ENCODE assay signal across 24 cellular contexts in the genomic region with DNA sequence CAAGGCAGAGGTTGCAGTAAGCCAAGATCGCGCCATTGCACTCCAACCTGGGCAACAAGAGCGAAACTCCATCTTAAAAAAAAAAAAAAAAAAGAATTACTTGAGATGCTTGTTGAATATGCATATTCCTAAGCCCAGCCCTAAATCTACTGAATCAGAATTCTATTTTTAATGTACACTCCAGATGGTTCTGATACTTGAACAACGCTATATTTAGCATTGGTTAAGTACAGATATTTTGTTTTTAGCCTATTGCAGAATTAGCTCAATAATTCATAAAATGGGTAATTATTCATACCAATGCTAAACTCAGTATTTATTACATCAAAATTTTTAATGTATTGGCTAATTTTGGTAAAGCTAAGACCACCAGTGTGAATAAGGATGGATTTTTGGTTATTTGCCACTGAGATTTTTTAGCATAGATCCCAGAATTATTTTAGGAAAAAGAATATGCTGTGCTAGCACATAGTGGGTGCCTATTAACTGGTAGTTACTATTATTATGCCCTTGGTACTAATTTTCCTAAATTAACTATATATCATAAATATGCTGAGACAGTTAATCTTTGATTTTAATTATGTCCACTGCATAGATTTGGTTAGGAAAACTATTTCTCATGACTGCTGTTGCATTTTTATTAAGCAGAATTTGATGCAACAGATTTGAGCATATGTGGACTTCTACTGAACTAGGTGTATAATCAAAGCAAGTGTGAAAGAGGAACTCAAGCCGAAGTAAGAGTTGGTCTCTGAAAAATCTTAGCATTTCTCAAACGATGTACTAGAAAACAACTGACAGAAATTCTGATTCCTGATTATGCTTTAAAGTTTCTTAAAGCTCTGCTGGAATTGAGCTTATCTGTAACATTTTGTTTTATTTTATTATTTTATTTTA. TPM values are rescaled to one million over a fixed set of nuclear protein-coding genes. Genes with fewer than 3 reads are reported as not detected.
"Had no signal": no experiment of that assay in that cellular context is flagged by ENCODE, and none has a peak within 500 bp of the region (broad histone marks: within the 10 kb centered on the region; RNA-seq: fewer than 3 reads in every experiment).

No MANE protein-coding gene starts in this region.

- DNase-seq: activated CD4-positive, alpha-beta T cell treated with anti-CD3 and anti-CD28 coated beads for 4 hours; activated CD4-positive, alpha-beta T cell treated with anti-CD3 and anti-CD28 coated beads, Interleukin-2, amount 50 U/mL, for 48 hours; activated CD8-positive, alpha-beta memory T cell treated with anti-CD3 and anti-CD28 coated beads, Interleukin-2, amount 10 ng/mL, durations not matched to agents 7 days and 5 days; activated effector memory CD4-positive, alpha-beta T cell treated with Interleukin-2 at 50 U/mL for 16 hours; activated naive CD4-positive, alpha-beta T cell; activated T-cell treated with anti-CD3 and anti-CD28 coated beads, Interleukin-2, amount 50 U/mL, for 24 hours; aorta; central memory CD4-positive, alpha-beta T cell; MG63; NCI-H1105 treated with DMSO at 0.1 percent for 48 hours; NCI-H1436 treated with DMSO at 0.1 percent for 48 hours; NCI-H187; NCI-H2081 treated with DMSO at 0.1 percent for 48 hours; NCI-H446; NCI-H524 treated with DMSO at 0.1 percent for 48 hours; NCI-H748 treated with DMSO at 0.1 percent for 48 hours; SIG-M5; T-helper 17 cell had no signal

- H3K4me3 ChIP-seq: MG63 had no signal

- H3K4me2 ChIP-seq: KMS-11 had no signal

- FAIRE-seq: bronchial epithelial cell had no signal

- H3K27me3 ChIP-seq: MG63 had no signal

- H3K9me3 ChIP-seq: MG63 had no signal

- H3K27ac ChIP-seq: KMS-11 had no signal

- H3K36me3 ChIP-seq: MG63 had no signal

- H3K9ac ChIP-seq: KMS-11 had no signal

- ATAC-seq: activated CD4-positive, CD25-positive, alpha-beta regulatory T cell treated with anti-CD3 and anti-CD28 coated beads, Interleukin-2, amount 50 U/mL, for 24 hours; activated CD8-positive, alpha-beta memory T cell treated with anti-CD3 and anti-CD28 coated beads, Interleukin-2, amount 10 ng/mL, durations not matched to agents 7 days and 5 days; Panc1; T-helper 17 cell had no signal

RNA-seq across cellular contexts. Expression of a gene that starts 9.2 kb away (rescaled TPM):
- total RNA-seq: chondrocyte, OCI-LY7 had no signal
